In genomic region chr7:128530121-128530854, GRCh38 we compare ENCODE assay signal across 8 cellular contexts. TPM values are rescaled to one million over a fixed set of nuclear protein-coding genes. Genes with fewer than 3 reads are reported as not detected.
A peak's percentile ranks its signal among the peaks of the same experiment; 100 is the strongest.
DNase-seq lines count a peak whose midpoint lies in the region; ATAC-seq and TF ChIP-seq lines count a peak whose summit lies in the region.
"Not testable (repeated sequence)": the region's sequence is repeated elsewhere in the genome, so short reads cannot be mapped to it uniquely, and the experiment has no call there.

No MANE protein-coding gene starts in this region.

- H3K27ac ChIP-seq in CD4-positive, CD25-positive, alpha-beta regulatory T cell (ENCODE audit: insufficient read depth, low read length, poor library complexity, severe bottlenecking), result peak overlapping the region; percentile 87
- H3K27ac ChIP-seq in esophagus squamous epithelium, result peak overlapping the region; percentile 94 to 99 (median 97)
- not testable (repeated sequence) for H3K27ac ChIP-seq in muscle layer of duodenum (ENCODE audit: low read length)

- not testable (repeated sequence) for H3K36me3 Mint-ChIP-seq in CD4-positive, CD25-positive, alpha-beta regulatory T cell

- peaks cover 16 to 43% (median 25%) of the 10 kb centered on the region in 4 donors for H3K4me1 Mint-ChIP-seq in CD4-positive, CD25-positive, alpha-beta regulatory T cell

- H3K27me3 ChIP-seq in CD4-positive, CD25-positive, alpha-beta regulatory T cell (ENCODE audit: control insufficient read depth, insufficient read depth, low read length); esophagus squamous epithelium; muscle layer of duodenum (ENCODE audit: low read depth, low read length): not testable (repeated sequence)

- 23 to 25% methylated on average over 4 of the region's 50 CpGs for WGBS in esophagus squamous epithelium, 2 donors

- H3K9me3 ChIP-seq in CD4-positive, CD25-positive, alpha-beta regulatory T cell (ENCODE audit: control insufficient read depth in 2 of 2, low read length in 2 of 2); esophagus squamous epithelium; muscle layer of duodenum (ENCODE audit: control insufficient read depth in 1 of 2, low read length in 2 of 2): not testable (repeated sequence)

- not testable (repeated sequence) for TF ChIP-seq CTCF in esophagus squamous epithelium (IDR thresholded peaks at IDR 0.05)

- ATAC-seq in CD4-positive, CD25-positive, alpha-beta regulatory T cell (ENCODE audit: low read depth in 2 of 2), result peak; percentile 30 to 32
- ATAC-seq in GM19463 (IDR thresholded peaks at IDR 0.05; ENCODE audit: unreplicated experiment) (peak; percentile 12), HG03196 (IDR thresholded peaks at IDR 0.05; ENCODE audit: unreplicated experiment) (peak; percentile 20)

- DNase-seq in CD4-positive, CD25-positive, alpha-beta regulatory T cell, result peak; percentile 50 to 54 (median 54)
- peak; percentile 48 for DNase-seq in RPMI8226
- DNase-seq in activated effector memory CD4-positive, alpha-beta T cell treated with anti-CD3 and anti-CD28 coated beads, Interleukin-2, amount 50 U/mL, for 16 hours, result peak; percentile 83
- not testable (repeated sequence) for DNase-seq in esophagus squamous epithelium (lab: John Stamatoyannopoulos, UW)
- peak; percentile 9 to 16 for DNase-seq in stimulated activated CD8-positive, alpha-beta memory T cell treated with anti-CD3 and anti-CD28 coated beads, Interleukin-2, amount 100 ng/mL, for 48 hours (ENCODE audit: low read depth in 2 of 2)

- not testable (repeated sequence) for H3K27me3 Mint-ChIP-seq in CD4-positive, CD25-positive, alpha-beta regulatory T cell

- H3K4me3 ChIP-seq in CD4-positive, CD25-positive, alpha-beta regulatory T cell (ENCODE audit: low read depth, low read length), result peak overlapping the region; percentile 55
- H3K4me3 ChIP-seq in esophagus squamous epithelium (peak overlapping the region; percentile 70 to 91 (median 80)), muscle layer of duodenum (ENCODE audit: low read depth in 1 of 2, low read length in 2 of 2) (peak overlapping the region; percentile 26 to 63)

- TF ChIP-seq POLR2A in esophagus squamous epithelium (IDR thresholded peaks at IDR 0.05), result not testable (repeated sequence)

- H3K9me3 Mint-ChIP-seq in CD4-positive, CD25-positive, alpha-beta regulatory T cell, result not testable (repeated sequence)

- H3K27ac Mint-ChIP-seq in CD4-positive, CD25-positive, alpha-beta regulatory T cell, result peak overlapping the region; percentile 70 to 94 (median 94)

- intact Hi-C loops in esophagus squamous epithelium (cut with DNase I), result not testable (repeated sequence)

- not testable (repeated sequence) for H3K36me3 ChIP-seq in CD4-positive, CD25-positive, alpha-beta regulatory T cell (ENCODE audit: control insufficient read depth, insufficient read depth, low read length); muscle layer of duodenum (ENCODE audit: control insufficient read depth in 1 of 2, insufficient read depth in 2 of 2, low read length in 2 of 2)
- peaks cover 0 to 11% (median 0%) of the 10 kb centered on the region in 3 donors for H3K36me3 ChIP-seq in esophagus squamous epithelium

- peak overlapping the region; percentile 91 to 97 (median 94) for H3K4me3 Mint-ChIP-seq in CD4-positive, CD25-positive, alpha-beta regulatory T cell

- H3K4me1 ChIP-seq in CD4-positive, CD25-positive, alpha-beta regulatory T cell (ENCODE audit: control insufficient read depth, insufficient read depth, low read length, poor library complexity, severe bottlenecking), result peaks cover 14% of the 10 kb centered on the region
- H3K4me1 ChIP-seq in esophagus squamous epithelium, result peaks cover 0 to 54% (median 26%) of the 10 kb centered on the region in 3 donors
- H3K4me1 ChIP-seq in muscle layer of duodenum (ENCODE audit: control insufficient read depth in 1 of 2, insufficient read depth in 2 of 2, low read length in 2 of 2), result peaks cover 0 to 26% of the 10 kb centered on the region in 2 donors

RNA-seq across cellular contexts. Expression of gene METTL2B, which starts 53.7 kb away (rescaled TPM):
- total RNA-seq in CD4-positive, CD25-positive, alpha-beta regulatory T cell, result 19.6 TPM
- 10 to 100 TPM in 3 of 4 donors, 1 to 10 TPM in 1; 9.2 to 17.0 (median 13.8) TPM for polyA plus RNA-seq in CD4-positive, CD25-positive, alpha-beta regulatory T cell
- total RNA-seq in esophagus squamous epithelium, result 10 to 100 TPM; 20.2 to 26.6 (median 24.5) TPM
